In the genomic region with DNA sequence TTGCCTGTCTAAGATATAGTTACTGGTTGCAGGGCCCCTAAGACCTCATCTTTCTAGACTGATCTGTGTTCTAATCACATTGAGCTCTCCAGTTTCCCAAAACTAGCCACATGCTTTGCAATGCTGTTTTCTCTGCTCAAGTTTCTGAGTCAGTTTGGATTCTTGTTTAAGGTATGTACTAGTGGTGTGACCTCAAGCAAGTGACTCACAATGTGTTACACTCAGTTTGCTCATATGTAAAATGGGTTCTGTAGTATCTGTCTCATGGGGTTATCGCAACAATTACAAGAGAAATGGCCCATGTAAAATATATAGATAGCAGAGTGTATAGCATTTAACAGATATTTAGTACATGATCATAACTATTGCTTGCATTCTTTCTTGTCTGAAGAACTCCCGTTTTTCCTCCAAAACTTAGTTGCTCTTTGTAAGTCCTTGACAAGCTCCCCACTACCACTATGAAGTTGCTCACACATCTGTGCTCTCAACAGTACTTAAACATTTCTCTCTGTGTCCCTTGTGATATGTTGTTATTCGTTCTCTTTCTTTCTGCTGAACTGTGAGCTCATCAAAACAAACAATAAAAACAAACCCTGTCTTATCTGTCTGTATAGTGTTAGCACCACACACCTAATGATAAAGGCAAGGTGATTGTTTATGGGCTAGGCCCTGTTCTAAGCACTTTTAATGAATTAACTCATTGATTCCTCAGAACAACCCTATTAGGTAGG, we compare ENCODE assay signal across 15 cellular contexts.
DNase-seq lines count a peak whose midpoint lies in the region; ATAC-seq, FAIRE-seq and TF ChIP-seq lines count a peak whose summit lies in the region.
"Had no signal": no experiment of that assay in that cellular context is flagged by ENCODE, and none has a peak within 500 bp of the region (broad histone marks: within the 10 kb centered on the region; RNA-seq: fewer than 3 reads in every experiment).

No MANE protein-coding gene starts in this region.

- H3K4me2 ChIP-seq in astrocyte (ENCODE audit: low read length): no peak overlapping the region

- POLR2A ChIA-PET in CD4-positive, alpha-beta T cell (lab: Charles Lee): no interaction called here

- H3K9me3 ChIP-seq in astrocyte (ENCODE audit: insufficient read depth, low read depth, low read length) (no peaks in the 10 kb centered on the region), gastroesophageal sphincter (no peaks in the 10 kb centered on the region)
- no peaks in the 10 kb centered on the region for H3K9me3 ChIP-seq in CD4-positive, alpha-beta T cell (ENCODE audit: control insufficient read depth, low read length)
- H3K9me3 ChIP-seq: thoracic aorta had no signal

- no peak overlapping the region for H3K4me3 ChIP-seq in astrocyte (ENCODE audit: insufficient read depth, low read depth, low read length)
- H3K4me3 ChIP-seq in gastroesophageal sphincter: no peak overlapping the region
- H3K4me3 ChIP-seq: thoracic aorta had no signal

- no peak overlapping the region for H3K9ac ChIP-seq in astrocyte (ENCODE audit: low read length)

- H3K36me3 Mint-ChIP-seq in HFFc6 (ENCODE audit: low read depth): peaks cover 8% of the 10 kb centered on the region
- H3K36me3 Mint-ChIP-seq in astrocyte (ENCODE audit: low read depth, unreplicated experiment): no peaks in the 10 kb centered on the region
- H3K36me3 Mint-ChIP-seq in CD4-positive, alpha-beta T cell (ENCODE audit: low read depth): no peaks in the 10 kb centered on the region

- peak; percentile 59 for DNase-seq in EL
- DNase-seq in HFFc6: peak; percentile 46
- DNase-seq in astrocyte (ENCODE audit: low read depth): peak; percentile 55
- no peak for DNase-seq in CD4-positive, alpha-beta T cell
- no peak for DNase-seq in GM12892 (ENCODE audit: insufficient read length)
- DNase-seq: activated CD4-positive, alpha-beta T cell treated with anti-CD3 and anti-CD28 coated beads for 4 hours; amniotic stem cell; COR-L47; H7; NCI-H187 had no signal

- 86 to 91% methylated on average over 3 of the region's 3 CpGs for WGBS in gastroesophageal sphincter (ENCODE audit: low coverage in 1 of 2), 2 donors

- H3K27ac Mint-ChIP-seq in HFFc6 (peak overlapping the region; percentile 74), astrocyte (ENCODE audit: unreplicated experiment) (no peak overlapping the region)
- no peak overlapping the region for H3K27ac Mint-ChIP-seq in CD4-positive, alpha-beta T cell

- H3K27me3 Mint-ChIP-seq in HFFc6 (ENCODE audit: insufficient read depth) (no peaks in the 10 kb centered on the region; the same call in 1 of the 2 replicates), astrocyte (ENCODE audit: low read depth, unreplicated experiment) (no peaks in the 10 kb centered on the region)
- peaks cover 6% of the 10 kb centered on the region for H3K27me3 Mint-ChIP-seq in CD4-positive, alpha-beta T cell
- H3K27me3 Mint-ChIP-seq: progenitor cell of endocrine pancreas had no signal

- ATAC-seq in gastroesophageal sphincter: no peak
- ATAC-seq in GM18511 (IDR thresholded peaks at IDR 0.05; ENCODE audit: unreplicated experiment): no peak
- ATAC-seq in CD4-positive, alpha-beta T cell (ENCODE audit: poor library complexity): no peak
- ATAC-seq in GM18519 (IDR thresholded peaks at IDR 0.05; ENCODE audit: low FRiP score, unreplicated experiment): no peak

- no peak for TF ChIP-seq POLR2A in gastroesophageal sphincter (IDR thresholded peaks at IDR 0.05)
- TF ChIP-seq POLR2A in GM12892 (IDR thresholded peaks at IDR 0.05; ENCODE audit: low read depth, low read length): no peak

- H3K79me2 ChIP-seq in astrocyte (ENCODE audit: insufficient read depth, low read length): no peaks in the 10 kb centered on the region

- no peak overlapping the region for H3K4me3 Mint-ChIP-seq in HFFc6
- H3K4me3 Mint-ChIP-seq in astrocyte (ENCODE audit: unreplicated experiment): no peak overlapping the region
- H3K4me3 Mint-ChIP-seq in CD4-positive, alpha-beta T cell: no peak overlapping the region

- H3K27ac ChIP-seq in astrocyte (ENCODE audit: low read depth, low read length) (no peak overlapping the region), gastroesophageal sphincter (peak overlapping the region in 3 of 4 donors; percentile 63 to 77 (median 70))
- H3K27ac ChIP-seq in CD4-positive, alpha-beta T cell (ENCODE audit: low read depth, low read length): no peak overlapping the region

- no peak for TF ChIP-seq CTCF in HFFc6 (IDR thresholded peaks at IDR 0.05)
- TF ChIP-seq CTCF in astrocyte (IDR thresholded peaks at IDR 0.05; ENCODE audit: insufficient read depth, low read depth, low read length): no peak
- TF ChIP-seq CTCF in gastroesophageal sphincter (IDR thresholded peaks at IDR 0.05): no peak
- no peak for TF ChIP-seq CTCF in CD4-positive, alpha-beta T cell (IDR thresholded peaks at IDR 0.05)

- no peaks in the 10 kb centered on the region for H3K27me3 ChIP-seq in astrocyte (ENCODE audit: insufficient read depth, low read length)
- H3K27me3 ChIP-seq in gastroesophageal sphincter: no peaks in the 10 kb centered on the region
- H3K27me3 ChIP-seq in CD4-positive, alpha-beta T cell (ENCODE audit: control insufficient read depth, insufficient read depth, low read length): peaks cover 2% of the 10 kb centered on the region

- TF ChIP-seq EP300 in gastroesophageal sphincter (IDR thresholded peaks at IDR 0.05): no peak

- H3K9me3 Mint-ChIP-seq in HFFc6: no peaks in the 10 kb centered on the region; the same call in 1 of the 2 replicates
- no peaks in the 10 kb centered on the region for H3K9me3 Mint-ChIP-seq in astrocyte (ENCODE audit: unreplicated experiment)
- H3K9me3 Mint-ChIP-seq in CD4-positive, alpha-beta T cell: no peaks in the 10 kb centered on the region

- CTCF ChIA-PET in CD4-positive, alpha-beta T cell (lab: Charles Lee): interaction anchor here (0.8 kb wide), 1 partner anchor 125 kb away, joined by 3 read pairs; no protein-coding TSS in a partner anchor

- FAIRE-seq in astrocyte (lab: Jason Lieb, UNC) (peak; percentile 56), GM12892 (lab: Jason Lieb, UNC) (no peak)

- H3K36me3 ChIP-seq in astrocyte (ENCODE audit: insufficient read depth, low read length) (no peaks in the 10 kb centered on the region), gastroesophageal sphincter (no peaks in the 10 kb centered on the region)
- H3K36me3 ChIP-seq: thoracic aorta had no signal

- H3K4me1 ChIP-seq in astrocyte (ENCODE audit: insufficient read depth, low read length) (no peaks in the 10 kb centered on the region), gastroesophageal sphincter (peaks cover 6 to 42% (median 10%) of the 10 kb centered on the region in 3 donors)

- H4K20me1 ChIP-seq in astrocyte (ENCODE audit: insufficient read depth, low read length): no peaks in the 10 kb centered on the region

- H3K4me1 Mint-ChIP-seq in HFFc6 (ENCODE audit: low read depth) (peaks cover 78% of the 10 kb centered on the region), astrocyte (ENCODE audit: low read depth, unreplicated experiment) (peaks cover 9% of the 10 kb centered on the region)
- H3K4me1 Mint-ChIP-seq in CD4-positive, alpha-beta T cell (ENCODE audit: low read depth): peaks cover 4% of the 10 kb centered on the region

- no peak overlapping the region for H2AFZ ChIP-seq in astrocyte (ENCODE audit: low read depth, low read length)

- intact Hi-C loops in CD4-positive, alpha-beta T cell (cut with DNase I, micrococcal nuclease): no loop called here

Comparison
In these comparisons a context has a peak if more than half of its experiments do, and no peak if none do; other contexts are left out.
1. DNase-seq: peak in EL (single experiment), HFFc6 (single experiment) and astrocyte (single experiment); none in CD4-positive, alpha-beta T cell (0 of 10) and GM12892 (single experiment).
2. H3K27ac ChIP-seq: peak in gastroesophageal sphincter (3 of 4); none in astrocyte (single experiment) and CD4-positive, alpha-beta T cell (single experiment).